ENCODE assay signal across 1 cellular context in the genomic region with DNA sequence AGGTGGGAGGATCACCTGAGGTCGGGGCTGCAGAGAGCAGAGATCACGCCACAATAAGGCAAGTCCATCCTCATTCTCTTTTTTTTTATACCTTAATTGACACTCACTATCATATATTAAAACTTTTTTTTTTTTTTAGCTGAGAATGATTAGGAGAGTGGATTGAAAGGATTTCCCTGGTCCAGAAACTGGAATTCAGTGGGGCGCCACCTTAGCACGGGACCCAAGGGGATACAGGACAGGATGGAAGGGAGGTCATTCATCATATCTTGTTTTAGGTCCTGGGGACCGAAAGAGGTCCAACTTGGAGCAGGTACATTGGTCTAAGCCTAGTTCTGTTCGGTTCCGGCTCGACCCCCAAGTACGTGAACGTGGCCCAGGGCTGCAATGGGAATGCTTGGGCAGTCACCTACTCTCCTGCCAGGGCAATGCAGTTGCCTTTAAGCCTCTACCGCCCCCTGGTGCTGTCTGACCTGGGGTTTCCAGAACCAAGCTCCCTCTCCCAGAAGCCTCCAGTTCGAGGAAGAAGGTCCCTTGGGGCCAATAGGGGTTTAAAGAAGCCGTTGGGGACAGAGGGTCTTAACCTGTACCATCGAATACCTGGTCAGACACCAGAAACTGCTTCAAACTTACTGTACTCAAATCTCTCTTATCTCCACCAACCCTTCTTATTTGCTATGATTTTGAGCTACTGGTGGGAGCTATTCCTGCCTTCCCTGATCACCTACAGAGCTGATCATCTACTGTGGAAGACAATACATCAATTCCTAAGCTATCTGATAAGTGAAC.
A peak's percentile ranks its signal among the peaks of the same experiment; 100 is the strongest.
TF ChIP-seq lines count a peak whose summit lies in the region.

No MANE protein-coding gene starts in this region.

TF ChIP-seq in HepG2, 621 proteins besides CTCF, POLR2A, EP300 and RAD21 (continued from another document and continues in another):
- TF ChIP-seq, protein P1, sequence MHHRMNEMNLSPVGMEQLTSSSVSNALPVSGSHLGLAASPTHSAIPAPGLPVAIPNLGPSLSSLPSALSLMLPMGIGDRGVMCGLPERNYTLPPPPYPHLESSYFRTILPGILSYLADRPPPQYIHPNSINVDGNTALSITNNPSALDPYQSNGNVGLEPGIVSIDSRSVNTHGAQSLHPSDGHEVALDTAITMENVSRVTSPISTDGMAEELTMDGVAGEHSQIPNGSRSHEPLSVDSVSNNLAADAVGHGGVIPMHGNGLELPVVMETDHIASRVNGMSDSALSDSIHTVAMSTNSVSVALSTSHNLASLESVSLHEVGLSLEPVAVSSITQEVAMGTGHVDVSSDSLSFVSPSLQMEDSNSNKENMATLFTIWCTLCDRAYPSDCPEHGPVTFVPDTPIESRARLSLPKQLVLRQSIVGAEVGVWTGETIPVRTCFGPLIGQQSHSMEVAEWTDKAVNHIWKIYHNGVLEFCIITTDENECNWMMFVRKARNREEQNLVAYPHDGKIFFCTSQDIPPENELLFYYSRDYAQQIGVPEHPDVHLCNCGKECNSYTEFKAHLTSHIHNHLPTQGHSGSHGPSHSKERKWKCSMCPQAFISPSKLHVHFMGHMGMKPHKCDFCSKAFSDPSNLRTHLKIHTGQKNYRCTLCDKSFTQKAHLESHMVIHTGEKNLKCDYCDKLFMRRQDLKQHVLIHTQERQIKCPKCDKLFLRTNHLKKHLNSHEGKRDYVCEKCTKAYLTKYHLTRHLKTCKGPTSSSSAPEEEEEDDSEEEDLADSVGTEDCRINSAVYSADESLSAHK (CRISPR knock-in tag; IDR thresholded peaks at IDR 0.05; ENCODE audit: borderline replicate concordance), result no peak
- TF ChIP-seq ZNF335 (CRISPR knock-in tag; IDR thresholded peaks at IDR 0.05), result 0 out of 2 replicates have a peak, but pooled peaks have one; percentile 28
- TF ChIP-seq, protein P2, sequence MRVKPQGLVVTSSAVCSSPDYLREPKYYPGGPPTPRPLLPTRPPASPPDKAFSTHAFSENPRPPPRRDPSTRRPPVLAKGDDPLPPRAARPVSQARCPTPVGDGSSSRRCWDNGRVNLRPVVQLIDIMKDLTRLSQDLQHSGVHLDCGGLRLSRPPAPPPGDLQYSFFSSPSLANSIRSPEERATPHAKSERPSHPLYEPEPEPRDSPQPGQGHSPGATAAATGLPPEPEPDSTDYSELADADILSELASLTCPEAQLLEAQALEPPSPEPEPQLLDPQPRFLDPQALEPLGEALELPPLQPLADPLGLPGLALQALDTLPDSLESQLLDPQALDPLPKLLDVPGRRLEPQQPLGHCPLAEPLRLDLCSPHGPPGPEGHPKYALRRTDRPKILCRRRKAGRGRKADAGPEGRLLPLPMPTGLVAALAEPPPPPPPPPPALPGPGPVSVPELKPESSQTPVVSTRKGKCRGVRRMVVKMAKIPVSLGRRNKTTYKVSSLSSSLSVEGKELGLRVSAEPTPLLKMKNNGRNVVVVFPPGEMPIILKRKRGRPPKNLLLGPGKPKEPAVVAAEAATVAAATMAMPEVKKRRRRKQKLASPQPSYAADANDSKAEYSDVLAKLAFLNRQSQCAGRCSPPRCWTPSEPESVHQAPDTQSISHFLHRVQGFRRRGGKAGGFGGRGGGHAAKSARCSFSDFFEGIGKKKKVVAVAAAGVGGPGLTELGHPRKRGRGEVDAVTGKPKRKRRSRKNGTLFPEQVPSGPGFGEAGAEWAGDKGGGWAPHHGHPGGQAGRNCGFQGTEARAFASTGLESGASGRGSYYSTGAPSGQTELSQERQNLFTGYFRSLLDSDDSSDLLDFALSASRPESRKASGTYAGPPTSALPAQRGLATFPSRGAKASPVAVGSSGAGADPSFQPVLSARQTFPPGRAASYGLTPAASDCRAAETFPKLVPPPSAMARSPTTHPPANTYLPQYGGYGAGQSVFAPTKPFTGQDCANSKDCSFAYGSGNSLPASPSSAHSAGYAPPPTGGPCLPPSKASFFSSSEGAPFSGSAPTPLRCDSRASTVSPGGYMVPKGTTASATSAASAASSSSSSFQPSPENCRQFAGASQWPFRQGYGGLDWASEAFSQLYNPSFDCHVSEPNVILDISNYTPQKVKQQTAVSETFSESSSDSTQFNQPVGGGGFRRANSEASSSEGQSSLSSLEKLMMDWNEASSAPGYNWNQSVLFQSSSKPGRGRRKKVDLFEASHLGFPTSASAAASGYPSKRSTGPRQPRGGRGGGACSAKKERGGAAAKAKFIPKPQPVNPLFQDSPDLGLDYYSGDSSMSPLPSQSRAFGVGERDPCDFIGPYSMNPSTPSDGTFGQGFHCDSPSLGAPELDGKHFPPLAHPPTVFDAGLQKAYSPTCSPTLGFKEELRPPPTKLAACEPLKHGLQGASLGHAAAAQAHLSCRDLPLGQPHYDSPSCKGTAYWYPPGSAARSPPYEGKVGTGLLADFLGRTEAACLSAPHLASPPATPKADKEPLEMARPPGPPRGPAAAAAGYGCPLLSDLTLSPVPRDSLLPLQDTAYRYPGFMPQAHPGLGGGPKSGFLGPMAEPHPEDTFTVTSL (CRISPR knock-in tag; IDR thresholded peaks at IDR 0.05; ENCODE audit: borderline replicate concordance), result no peak
- TF ChIP-seq MAX (IDR thresholded peaks at IDR 0.05), result 0 out of 2 replicates have a peak, but pooled peaks have one; percentile 49
- TF ChIP-seq ZBTB38 (CRISPR knock-in tag; IDR thresholded peaks at IDR 0.05), result peak; percentile 70; the same call in 1 of the 2 replicates
- TF ChIP-seq THYN1 (CRISPR knock-in tag; IDR thresholded peaks at IDR 0.05; ENCODE audit: borderline replicate concordance, low read depth), result no peak
- no peak for TF ChIP-seq ZNF577 (CRISPR knock-in tag; IDR thresholded peaks at IDR 0.05; ENCODE audit: borderline replicate concordance, low read depth)
- TF ChIP-seq, protein P3, sequence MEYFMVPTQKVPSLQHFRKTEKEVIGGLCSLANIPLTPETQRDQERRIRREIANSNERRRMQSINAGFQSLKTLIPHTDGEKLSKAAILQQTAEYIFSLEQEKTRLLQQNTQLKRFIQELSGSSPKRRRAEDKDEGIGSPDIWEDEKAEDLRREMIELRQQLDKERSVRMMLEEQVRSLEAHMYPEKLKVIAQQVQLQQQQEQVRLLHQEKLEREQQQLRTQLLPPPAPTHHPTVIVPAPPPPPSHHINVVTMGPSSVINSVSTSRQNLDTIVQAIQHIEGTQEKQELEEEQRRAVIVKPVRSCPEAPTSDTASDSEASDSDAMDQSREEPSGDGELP (IDR thresholded peaks at IDR 0.05; ENCODE audit: borderline replicate concordance, low read depth), result no peak
- no peak for TF ChIP-seq TSC22D2 (CRISPR knock-in tag; IDR thresholded peaks at IDR 0.05; ENCODE audit: borderline replicate concordance)
- no peak for TF ChIP-seq ARID3A (IDR thresholded peaks at IDR 0.05; ENCODE audit: low read depth, low read length)
- peak; percentile 53; the same call in 1 of the 2 replicates for TF ChIP-seq PHF21A (CRISPR knock-in tag; IDR thresholded peaks at IDR 0.05)
- no peak for TF ChIP-seq ZFY (CRISPR knock-in tag; IDR thresholded peaks at IDR 0.05)
- no peak for TF ChIP-seq TAF15 (IDR thresholded peaks at IDR 0.05; ENCODE audit: low read depth, low read length, poor library complexity, severe bottlenecking)
- TF ChIP-seq KLF11 (CRISPR knock-in tag; IDR thresholded peaks at IDR 0.05), result no peak
- no peak for TF ChIP-seq ZFP41 (CRISPR knock-in tag; IDR thresholded peaks at IDR 0.05; ENCODE audit: borderline replicate concordance)
- peak; percentile 48 for TF ChIP-seq GATAD2A (CRISPR knock-in tag; IDR thresholded peaks at IDR 0.05)
- TF ChIP-seq ZBTB1 (CRISPR knock-in tag; IDR thresholded peaks at IDR 0.05; ENCODE audit: borderline replicate concordance), result no peak
- 0 out of 2 replicates have a peak, but pooled peaks have one; percentile 26 for TF ChIP-seq ZNF333 (CRISPR knock-in tag; IDR thresholded peaks at IDR 0.05; ENCODE audit: borderline replicate concordance)
- no peak for TF ChIP-seq RBM22 (optimal IDR thresholded peaks at IDR 0.05; ENCODE audit: low read length)
- no peak for TF ChIP-seq SP1 (IDR thresholded peaks at IDR 0.05)
- TF ChIP-seq SP1 (CRISPR knock-in tag; IDR thresholded peaks at IDR 0.05), result no peak
- no peak for TF ChIP-seq NFYB (CRISPR knock-in tag; IDR thresholded peaks at IDR 0.05)
- no peak for TF ChIP-seq SMARCC2 (IDR thresholded peaks at IDR 0.05)
- no peak for TF ChIP-seq MED13 (CRISPR knock-in tag; IDR thresholded peaks at IDR 0.05)
- no peak for TF ChIP-seq SNRNP70 (IDR thresholded peaks at IDR 0.05; ENCODE audit: low read depth, low read length)
- no peak for TF ChIP-seq MLX (CRISPR knock-in tag; IDR thresholded peaks at IDR 0.05)
- TF ChIP-seq, protein P4, sequence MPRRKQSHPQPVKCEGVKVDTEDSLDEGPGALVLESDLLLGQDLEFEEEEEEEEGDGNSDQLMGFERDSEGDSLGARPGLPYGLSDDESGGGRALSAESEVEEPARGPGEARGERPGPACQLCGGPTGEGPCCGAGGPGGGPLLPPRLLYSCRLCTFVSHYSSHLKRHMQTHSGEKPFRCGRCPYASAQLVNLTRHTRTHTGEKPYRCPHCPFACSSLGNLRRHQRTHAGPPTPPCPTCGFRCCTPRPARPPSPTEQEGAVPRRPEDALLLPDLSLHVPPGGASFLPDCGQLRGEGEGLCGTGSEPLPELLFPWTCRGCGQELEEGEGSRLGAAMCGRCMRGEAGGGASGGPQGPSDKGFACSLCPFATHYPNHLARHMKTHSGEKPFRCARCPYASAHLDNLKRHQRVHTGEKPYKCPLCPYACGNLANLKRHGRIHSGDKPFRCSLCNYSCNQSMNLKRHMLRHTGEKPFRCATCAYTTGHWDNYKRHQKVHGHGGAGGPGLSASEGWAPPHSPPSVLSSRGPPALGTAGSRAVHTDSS (CRISPR knock-in tag; conservative IDR thresholded peaks at IDR 0.05), result no peak
- TF ChIP-seq PITX1 (CRISPR knock-in tag; IDR thresholded peaks at IDR 0.05), result no peak
- no peak for TF ChIP-seq HNRNPL (IDR thresholded peaks at IDR 0.05; ENCODE audit: low read depth, low read length)
- no peak for TF ChIP-seq ZNF10 (CRISPR knock-in tag; IDR thresholded peaks at IDR 0.05; ENCODE audit: borderline replicate concordance, low read depth)
- no peak for TF ChIP-seq TBL1XR1 (IDR thresholded peaks at IDR 0.05; ENCODE audit: borderline replicate concordance, low read length, partially characterized antibody)
- no peak for TF ChIP-seq ZNF121 (CRISPR knock-in tag; IDR thresholded peaks at IDR 0.05)
- no peak for TF ChIP-seq ZZZ3 (CRISPR knock-in tag; IDR thresholded peaks at IDR 0.05; ENCODE audit: borderline replicate concordance)
- no peak for TF ChIP-seq HNF4A (CRISPR knock-in tag; IDR thresholded peaks at IDR 0.05)
- no peak for TF ChIP-seq ZMAT5 (CRISPR knock-in tag; IDR thresholded peaks at IDR 0.05; ENCODE audit: borderline replicate concordance, low read depth)
- TF ChIP-seq, protein P5, sequence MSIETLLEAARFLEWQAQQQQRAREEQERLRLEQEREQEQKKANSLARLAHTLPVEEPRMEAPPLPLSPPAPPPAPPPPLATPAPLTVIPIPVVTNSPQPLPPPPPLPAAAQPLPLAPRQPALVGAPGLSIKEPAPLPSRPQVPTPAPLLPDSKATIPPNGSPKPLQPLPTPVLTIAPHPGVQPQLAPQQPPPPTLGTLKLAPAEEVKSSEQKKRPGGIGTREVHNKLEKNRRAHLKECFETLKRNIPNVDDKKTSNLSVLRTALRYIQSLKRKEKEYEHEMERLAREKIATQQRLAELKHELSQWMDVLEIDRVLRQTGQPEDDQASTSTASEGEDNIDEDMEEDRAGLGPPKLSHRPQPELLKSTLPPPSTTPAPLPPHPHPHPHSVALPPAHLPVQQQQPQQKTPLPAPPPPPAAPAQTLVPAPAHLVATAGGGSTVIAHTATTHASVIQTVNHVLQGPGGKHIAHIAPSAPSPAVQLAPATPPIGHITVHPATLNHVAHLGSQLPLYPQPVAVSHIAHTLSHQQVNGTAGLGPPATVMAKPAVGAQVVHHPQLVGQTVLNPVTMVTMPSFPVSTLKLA (IDR thresholded peaks at IDR 0.05), result no peak
- TF ChIP-seq ZNF878 (CRISPR knock-in tag; IDR thresholded peaks at IDR 0.05), result no peak
- TF ChIP-seq GPBP1L1 (CRISPR knock-in tag; IDR thresholded peaks at IDR 0.05), result no peak
- TF ChIP-seq, protein P6, sequence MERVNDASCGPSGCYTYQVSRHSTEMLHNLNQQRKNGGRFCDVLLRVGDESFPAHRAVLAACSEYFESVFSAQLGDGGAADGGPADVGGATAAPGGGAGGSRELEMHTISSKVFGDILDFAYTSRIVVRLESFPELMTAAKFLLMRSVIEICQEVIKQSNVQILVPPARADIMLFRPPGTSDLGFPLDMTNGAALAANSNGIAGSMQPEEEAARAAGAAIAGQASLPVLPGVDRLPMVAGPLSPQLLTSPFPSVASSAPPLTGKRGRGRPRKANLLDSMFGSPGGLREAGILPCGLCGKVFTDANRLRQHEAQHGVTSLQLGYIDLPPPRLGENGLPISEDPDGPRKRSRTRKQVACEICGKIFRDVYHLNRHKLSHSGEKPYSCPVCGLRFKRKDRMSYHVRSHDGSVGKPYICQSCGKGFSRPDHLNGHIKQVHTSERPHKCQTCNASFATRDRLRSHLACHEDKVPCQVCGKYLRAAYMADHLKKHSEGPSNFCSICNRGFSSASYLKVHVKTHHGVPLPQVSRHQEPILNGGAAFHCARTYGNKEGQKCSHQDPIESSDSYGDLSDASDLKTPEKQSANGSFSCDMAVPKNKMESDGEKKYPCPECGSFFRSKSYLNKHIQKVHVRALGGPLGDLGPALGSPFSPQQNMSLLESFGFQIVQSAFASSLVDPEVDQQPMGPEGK (CRISPR knock-in tag; IDR thresholded peaks at IDR 0.05), result 0 out of 2 replicates have a peak, but pooled peaks have one; percentile 39
